Comparison of ENCODE assay signal across 11 cellular contexts in the genomic region with DNA sequence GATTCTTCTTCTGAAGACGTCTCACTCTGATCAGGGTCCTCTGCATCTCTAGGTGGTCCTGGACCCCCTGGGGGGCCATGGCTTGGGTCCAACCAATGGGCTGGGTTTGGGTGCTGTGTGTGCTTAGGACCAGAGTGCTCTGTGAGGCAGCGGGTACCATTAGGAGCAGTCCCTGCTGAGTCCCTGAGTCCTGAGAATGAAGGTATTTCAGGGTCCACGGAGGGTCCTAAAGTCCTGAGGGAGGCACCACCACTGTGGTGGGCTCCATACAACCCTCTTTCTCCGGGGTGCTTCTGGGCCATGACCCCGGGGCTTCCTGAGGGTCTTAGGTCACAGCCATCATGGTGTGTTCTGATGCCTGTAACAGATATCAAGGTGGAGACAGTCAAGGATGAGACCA. TPM values are rescaled to one million over a fixed set of nuclear protein-coding genes. Genes with fewer than 3 reads are reported as not detected.
DNase-seq lines count a peak whose midpoint lies in the region; ATAC-seq and TF ChIP-seq lines count a peak whose summit lies in the region.
"Had no signal": no experiment of that assay in that cellular context is flagged by ENCODE, and none has a peak within 500 bp of the region (broad histone marks: within the 10 kb centered on the region; RNA-seq: fewer than 3 reads in every experiment).

No MANE protein-coding gene starts in this region.

- no peaks in the 10 kb centered on the region for H3K9me3 Mint-ChIP-seq in activated T-cell treated with anti-CD3 and anti-CD28 coated beads, Interleukin-2, amount 50 U/mL, for 72 hours
- H3K9me3 Mint-ChIP-seq in activated naive CD8-positive, alpha-beta T cell treated with anti-CD3 and anti-CD28 coated beads for 36 hours = no peaks in the 10 kb centered on the region

- H3K27ac ChIP-seq in thymus (ENCODE audit: low read depth) = peak overlapping the region; percentile 64

- H3K4me1 ChIP-seq in thymus (ENCODE audit: control insufficient read depth, insufficient read depth, low read length) = peaks cover 29% of the 10 kb centered on the region

- H3K27me3 ChIP-seq in kidney epithelial cell (ENCODE audit: control insufficient read depth, insufficient read depth, low read length) (no peaks in the 10 kb centered on the region), thymus (ENCODE audit: control insufficient read depth, insufficient read depth) (no peaks in the 10 kb centered on the region)

- no peaks in the 10 kb centered on the region for H3K9me3 ChIP-seq in thymus (ENCODE audit: control insufficient read depth)

- H3K27ac Mint-ChIP-seq in activated T-cell treated with anti-CD3 and anti-CD28 coated beads, Interleukin-2, amount 50 U/mL, for 72 hours = peak overlapping the region; percentile 95
- H3K27ac Mint-ChIP-seq in activated naive CD8-positive, alpha-beta T cell treated with anti-CD3 and anti-CD28 coated beads for 36 hours = peak overlapping the region; percentile 95

- H3K4me3 Mint-ChIP-seq in activated T-cell treated with anti-CD3 and anti-CD28 coated beads, Interleukin-2, amount 50 U/mL, for 72 hours = peak overlapping the region; percentile 98 to 99
- H3K4me3 Mint-ChIP-seq in activated naive CD8-positive, alpha-beta T cell treated with anti-CD3 and anti-CD28 coated beads for 36 hours = peak overlapping the region; percentile 99

- 95% methylated on average over 5 of the region's 5 CpGs for WGBS in thymus

- no peak for TF ChIP-seq CTCF in kidney epithelial cell (IDR thresholded peaks at IDR 0.05; ENCODE audit: insufficient read depth, low read length, poor library complexity, severe bottlenecking)
- TF ChIP-seq CTCF in GM13977 (IDR thresholded peaks at IDR 0.05; ENCODE audit: extremely low read depth, insufficient read depth, missing control alignments) = no peak

- H3K4me3 ChIP-seq in kidney epithelial cell (ENCODE audit: low read depth, low read length) (peak overlapping the region; percentile 51), thymus (ENCODE audit: low read length) (no peak overlapping the region)

- no peak for ATAC-seq in activated T-cell treated with anti-CD3 and anti-CD28 coated beads, Interleukin-2, amount 50 U/mL, for 72 hours (replicated peaks in 1 of 2)

- H3K36me3 Mint-ChIP-seq in activated T-cell treated with anti-CD3 and anti-CD28 coated beads, Interleukin-2, amount 50 U/mL, for 72 hours (ENCODE audit: insufficient read depth in 2 of 2) = peaks cover 10 to 13% of the 10 kb centered on the region in 2 donors
- H3K36me3 Mint-ChIP-seq in activated naive CD8-positive, alpha-beta T cell treated with anti-CD3 and anti-CD28 coated beads for 36 hours = peaks cover 35% of the 10 kb centered on the region

- no peaks in the 10 kb centered on the region for H3K36me3 ChIP-seq in kidney epithelial cell (ENCODE audit: control insufficient read depth, insufficient read depth, low read length)
- peaks cover 12% of the 10 kb centered on the region for H3K36me3 ChIP-seq in thymus (ENCODE audit: control insufficient read depth, insufficient read depth)

- peaks cover 67% of the 10 kb centered on the region for H3K4me1 Mint-ChIP-seq in activated T-cell treated with anti-CD3 and anti-CD28 coated beads, Interleukin-2, amount 50 U/mL, for 72 hours (ENCODE audit: low read depth)
- peaks cover 56% of the 10 kb centered on the region for H3K4me1 Mint-ChIP-seq in activated naive CD8-positive, alpha-beta T cell treated with anti-CD3 and anti-CD28 coated beads for 36 hours

- DNase-seq in activated T-cell treated with anti-CD3 and anti-CD28 coated beads, Interleukin-2, amount 50 U/mL, for 72 hours = no peak
- DNase-seq in activated T-cell treated with anti-CD3 and anti-CD28 coated beads for 4 hours (no peak), kidney epithelial cell (ENCODE audit: low read depth) (no peak), NCI-H510A treated with DMSO at 0.1 percent for 48 hours (lab: John Stamatoyannopoulos, UW) (no peak), GM13977 (ENCODE audit: low spot score) (no peak)
- DNase-seq in activated naive CD8-positive, alpha-beta T cell treated with anti-CD3 and anti-CD28 coated beads for 36 hours = no peak
- no peak for DNase-seq in activated CD4-positive, CD25-positive, alpha-beta regulatory T cell (lab: John Stamatoyannopoulos, UW)
- DNase-seq: foreskin melanocyte, HCEC 1CT, SIG-M5 had no signal

- in situ Hi-C loops in GM13977 (cut with MboI; ENCODE audit: low pct_unique_long_range_greater_than_20kb, low sequenced_read_pairs, unreplicated experiment) = no loop called here

- no peaks in the 10 kb centered on the region for H3K27me3 Mint-ChIP-seq in activated T-cell treated with anti-CD3 and anti-CD28 coated beads, Interleukin-2, amount 50 U/mL, for 72 hours (ENCODE audit: low read depth)
- H3K27me3 Mint-ChIP-seq in activated naive CD8-positive, alpha-beta T cell treated with anti-CD3 and anti-CD28 coated beads for 36 hours = no peaks in the 10 kb centered on the region

RNA-seq across cellular contexts. Expression of gene DNAJC14, which starts 1.0 kb away (rescaled TPM):
- total RNA-seq in activated T-cell treated with anti-CD3 and anti-CD28 coated beads, Interleukin-2, amount 50 U/mL, for 72 hours = 10 to 100 TPM; 24.1 to 24.4 TPM
- total RNA-seq in activated naive CD8-positive, alpha-beta T cell treated with anti-CD3 and anti-CD28 coated beads for 36 hours = 10 to 100 TPM; 33.1 to 35.5 TPM
- 35.3 and 36.9 TPM in 2 replicates for total RNA-seq in kidney epithelial cell
- polyA plus RNA-seq in thymus = 22.2 TPM

RNA-seq across cellular contexts. Expression of gene ORMDL2, which starts 10.5 kb away (rescaled TPM):
- total RNA-seq in activated T-cell treated with anti-CD3 and anti-CD28 coated beads, Interleukin-2, amount 50 U/mL, for 72 hours = 10 to 100 TPM; 29.5 to 33.5 TPM
- 10 to 100 TPM; 29.8 to 32.4 TPM for total RNA-seq in activated naive CD8-positive, alpha-beta T cell treated with anti-CD3 and anti-CD28 coated beads for 36 hours
- 37.0 and 42.6 TPM in 2 replicates for total RNA-seq in kidney epithelial cell
- 36.3 TPM for polyA plus RNA-seq in thymus

RNA-seq across cellular contexts. Expression of gene SARNP, which starts 10.8 kb away (rescaled TPM):
- 100 to 1,000 TPM; 106 to 127 TPM for total RNA-seq in activated T-cell treated with anti-CD3 and anti-CD28 coated beads, Interleukin-2, amount 50 U/mL, for 72 hours
- total RNA-seq in activated naive CD8-positive, alpha-beta T cell treated with anti-CD3 and anti-CD28 coated beads for 36 hours = 100 to 1,000 TPM in 1 of 2 experiments, 10 to 100 TPM in 1; 99.6 to 104 TPM
- 123 and 141 TPM in 2 replicates for total RNA-seq in kidney epithelial cell
- polyA plus RNA-seq in thymus = 112 TPM

RNA-seq across cellular contexts. Expression of gene MMP19, which starts 14.4 kb away (rescaled TPM):
- total RNA-seq in activated T-cell treated with anti-CD3 and anti-CD28 coated beads, Interleukin-2, amount 50 U/mL, for 72 hours = under 1 TPM; 0.41 to 0.81 TPM
- not detected for total RNA-seq in activated naive CD8-positive, alpha-beta T cell treated with anti-CD3 and anti-CD28 coated beads for 36 hours
- total RNA-seq in kidney epithelial cell = 0.07 and 0.08 TPM in 2 replicates
- polyA plus RNA-seq in thymus = 19.9 TPM
